In genomic region chr18:77376043-77376732, GRCh38 we compare ENCODE assay signal across 18 cellular contexts.
A peak's percentile ranks its signal among the peaks of the same experiment; 100 is the strongest.
DNase-seq lines count a peak whose midpoint lies in the region; ATAC-seq, FAIRE-seq and TF ChIP-seq lines count a peak whose summit lies in the region.
"Had no signal": no experiment of that assay in that cellular context is flagged by ENCODE, and none has a peak within 500 bp of the region (broad histone marks: within the 10 kb centered on the region; RNA-seq: fewer than 3 reads in every experiment).

No MANE protein-coding gene starts in this region.

- intact Hi-C loops in OCI-LY7 (cut with micrococcal nuclease; ENCODE audit: unreplicated experiment) = no loop called here

- CTCF ChIA-PET in H1 (lab: Charles Lee; ENCODE audit: partially characterized antibody) (interaction anchor here (0.9 kb wide), 1 partner anchor 273 kb away, joined by 3 read pairs; no protein-coding TSS in a partner anchor), OCI-LY7 (lab: Charles Lee; ENCODE audit: unreplicated experiment) (no interaction called here)

- no peak overlapping the region; a peak in 1 of 7 replicates for H3K9ac ChIP-seq in H1 (replicated peaks in 1 of 4; ENCODE audit: extremely low read depth in 1 of 4, low read depth in 3 of 4, low read length in 3 of 4)

- no peak for FAIRE-seq in H1 (lab: Jason Lieb, UNC)
- FAIRE-seq: endothelial cell of umbilical vein, kidney had no signal

- H2BK15ac ChIP-seq in H1 (ENCODE audit: low read length) = no peak overlapping the region

- no peak overlapping the region for H2BK5ac ChIP-seq in H1 (ENCODE audit: low read depth, low read length)

- no peak overlapping the region for H2AFZ ChIP-seq in H1 (ENCODE audit: low read length)
- H2AFZ ChIP-seq in OCI-LY7 (ENCODE audit: low read length) = no peak overlapping the region

- no peak overlapping the region for H2BK120ac ChIP-seq in H1 (replicated peaks; ENCODE audit: low read depth, low read length)

- DNase-seq in DMS153 treated with DMSO at 0.1 percent for 48 hours (lab: John Stamatoyannopoulos, UW; ENCODE audit: unreplicated experiment) (peak; percentile 75), NCI-H128 (lab: John Stamatoyannopoulos, UW; ENCODE audit: unreplicated experiment) (peak; percentile 23), NCI-H69 (lab: John Stamatoyannopoulos, UW) (peak; percentile 69), H1 (ENCODE audit: low read depth in 1 of 2, low spot score in 2 of 2) (no peak), dermis blood vessel endothelial cell (no peak), OCI-LY7 (ENCODE audit: low spot score) (no peak)
- DNase-seq: activated CD4-positive, alpha-beta T cell treated with anti-CD3 and anti-CD28 coated beads for 1 hour; activated naive CD8-positive, alpha-beta T cell treated with anti-CD3 and anti-CD28 coated beads, Interleukin-2, amount 10 ng/mL, durations not matched to agents 7 days and 5 days; kidney; naive thymus-derived CD8-positive, alpha-beta T cell; NCI-H187 treated with DMSO at 0.1 percent for 48 hours; stimulated activated CD4-positive, alpha-beta T cell treated with anti-CD3 and anti-CD28 coated beads, Interleukin-4, amount 100 ng/mL, for 1 hour had no signal

- no peak overlapping the region for H3K56ac ChIP-seq in H1 (replicated peaks; ENCODE audit: insufficient read length, low read depth, low read length)

- TF ChIP-seq EP300 in H1 (IDR thresholded peaks at IDR 0.05; ENCODE audit: borderline replicate concordance in 1 of 2, low read depth in 2 of 2, low read length in 2 of 2) = no peak

- H3K23ac ChIP-seq in H1 (ENCODE audit: insufficient read length) = no peak overlapping the region

- H3K23me2 ChIP-seq in H1 (ENCODE audit: low read depth, low read length) = no peaks in the 10 kb centered on the region

- no peak overlapping the region for H3K18ac ChIP-seq in H1 (ENCODE audit: extremely low read depth, low read length)

- 92% methylated on average over 29 of the region's 29 CpGs; no CpG with 5 or more reads in 1 of the 2 experiments for WGBS in H1 (ENCODE audit: extremely low coverage in 1 of 2, insufficient coverage in 1 of 2, insufficient read length in 1 of 2, insufficient replicate concordance in 2 of 2, low coverage in 1 of 2, low lambda C conversion rate in 2 of 2, missing lambda C conversion rate in 1 of 2), 2 experiments

- H4K20me1 ChIP-seq in H1 (replicated peaks in 1 of 2; ENCODE audit: control insufficient read depth in 1 of 2, insufficient read depth in 2 of 2, low read length in 2 of 2) (peaks cover 0 to 2% of the 10 kb centered on the region in 2 experiments), OCI-LY7 (ENCODE audit: insufficient read depth, low read length) (no peaks in the 10 kb centered on the region)

- H3K4me1 ChIP-seq in H1 (replicated peaks in 1 of 4; ENCODE audit: control insufficient read depth in 3 of 4, insufficient read depth in 4 of 4, low read length in 3 of 4) (peaks cover 0 to 6% (median 0%) of the 10 kb centered on the region in 4 experiments; a peak in 1 of 7 replicates), OCI-LY7 (ENCODE audit: insufficient read depth, low read length, poor library complexity, severe bottlenecking) (no peaks in the 10 kb centered on the region)
- H3K4me1 ChIP-seq: SJSA1 had no signal

- H3K4me3 ChIP-seq in H1 (ENCODE audit: extremely low read depth in 1 of 4, insufficient read depth in 2 of 4, low read depth in 3 of 4, low read length in 4 of 4) (no peak overlapping the region), OCI-LY7 (ENCODE audit: low read depth, low read length, poor library complexity, severe bottlenecking) (no peak overlapping the region)
- H3K4me3 ChIP-seq: coronary artery, SJSA1, skin epidermis had no signal

- H3K4me2 ChIP-seq in H1 (ENCODE audit: insufficient read depth in 1 of 2, low read depth in 2 of 2, low read length in 2 of 2) = no peak overlapping the region
- no peak overlapping the region for H3K4me2 ChIP-seq in OCI-LY7 (ENCODE audit: low read length)

- H3K79me2 ChIP-seq in H1 (ENCODE audit: control insufficient read depth in 1 of 2, insufficient read depth in 2 of 2, low read length in 2 of 2) (no peaks in the 10 kb centered on the region), OCI-LY7 (ENCODE audit: insufficient read depth, low read depth, low read length) (no peaks in the 10 kb centered on the region)

- POLR2A ChIA-PET in H1 (lab: Charles Lee; ENCODE audit: partially characterized antibody) (no interaction called here), OCI-LY7 (lab: Charles Lee) (no interaction called here)

- no TSS peak for BruUV-seq in OCI-LY7 (replicated peaks; lab: Mats Ljungman, UMichigan)

- no peak overlapping the region for H3K4ac ChIP-seq in H1 (replicated peaks; ENCODE audit: insufficient read length, low read depth, low read length)

- peak overlapping the region; percentile 58; the same call in 1 of the 2 replicates for H4K8ac ChIP-seq in H1 (ENCODE audit: extremely low read depth, insufficient read depth, low read length)

- H3K27ac ChIP-seq in H1 (ENCODE audit: low read depth, low read length) (no peak overlapping the region), OCI-LY7 (ENCODE audit: low read depth, low read length, poor library complexity, severe bottlenecking) (no peak overlapping the region)
- H3K27ac ChIP-seq: coronary artery, SJSA1, skin epidermis had no signal

- H3K9me3 ChIP-seq in H1 (ENCODE audit: insufficient read depth in 2 of 2, low read depth in 1 of 2, low read length in 1 of 2) (no peaks in the 10 kb centered on the region), OCI-LY7 (ENCODE audit: low read length) (no peaks in the 10 kb centered on the region)
- H3K9me3 ChIP-seq: SJSA1 had no signal

- H2AK5ac ChIP-seq in H1 (ENCODE audit: low read depth, low read length) = no peak overlapping the region

- H4K5ac ChIP-seq in H1 (ENCODE audit: insufficient read length, low read depth, low read length) = no peak overlapping the region

- no peak for TF ChIP-seq POLR2A in H1 (IDR thresholded peaks at IDR 0.05; ENCODE audit: control extremely low read depth in 1 of 2, low read depth in 2 of 2, low read length in 2 of 2)

- no peak overlapping the region for H4K91ac ChIP-seq in H1 (replicated peaks; ENCODE audit: insufficient read length, low read length)

- no peak for TF ChIP-seq CTCF in H1 (IDR thresholded peaks at IDR 0.05; ENCODE audit: control extremely low read depth in 1 of 3, insufficient read depth in 1 of 3, low read depth in 1 of 3, low read length in 3 of 3)
- no peak for TF ChIP-seq CTCF in OCI-LY7 (conservative IDR thresholded peaks at IDR 0.05; ENCODE audit: low read length)

- H3K79me1 ChIP-seq in H1 (ENCODE audit: low read depth, low read length) = no peaks in the 10 kb centered on the region

- H3K9me2 ChIP-seq in OCI-LY7 (ENCODE audit: insufficient read depth, low read length) = no peaks in the 10 kb centered on the region

- TF ChIP-seq RAD21 in H1 (IDR thresholded peaks at IDR 0.05 in 1 of 2, conservative IDR thresholded peaks at IDR 0.05 in 1 of 2; ENCODE audit: low read depth in 2 of 2, low read length in 2 of 2) = no peak

- no peak overlapping the region for H3K14ac ChIP-seq in H1 (ENCODE audit: insufficient read length)

- no peaks in the 10 kb centered on the region for H3K36me3 ChIP-seq in H1 (ENCODE audit: control insufficient read depth in 2 of 4, insufficient read depth in 4 of 4, low read length in 3 of 4)
- H3K36me3 ChIP-seq in OCI-LY7 (ENCODE audit: insufficient read depth, low read length) = no peaks in the 10 kb centered on the region
- H3K36me3 ChIP-seq: SJSA1 had no signal

- no peak overlapping the region for H2BK12ac ChIP-seq in H1 (ENCODE audit: low read depth, low read length)

- H3K27me3 ChIP-seq in H1 (replicated peaks in 1 of 4; ENCODE audit: control insufficient read depth in 3 of 4, extremely low read depth in 1 of 4, insufficient read depth in 3 of 4, low read length in 3 of 4) = no peaks in the 10 kb centered on the region
- H3K27me3 ChIP-seq: SJSA1 had no signal

- H2BK20ac ChIP-seq in H1 (ENCODE audit: low read length) = no peak overlapping the region

- ATAC-seq in HG03025 (IDR thresholded peaks at IDR 0.05; ENCODE audit: low FRiP score, unreplicated experiment) (no peak), HG03175 (IDR thresholded peaks at IDR 0.05; ENCODE audit: unreplicated experiment) (no peak)
- ATAC-seq: naive thymus-derived CD8-positive, alpha-beta T cell had no signal

TF ChIP-seq in H1, 55 proteins besides CTCF, POLR2A, EP300 and RAD21:
- TF ChIP-seq JUND (IDR thresholded peaks at IDR 0.05; ENCODE audit: low read length) = no peak
- no peak for TF ChIP-seq CBX5 (IDR thresholded peaks at IDR 0.05; ENCODE audit: low read depth, low read length)
- no peak for TF ChIP-seq KDM4A (IDR thresholded peaks at IDR 0.05; ENCODE audit: low read depth, low read length, severe bottlenecking)
- TF ChIP-seq SAP30 (IDR thresholded peaks at IDR 0.05; ENCODE audit: insufficient read depth, insufficient replicate concordance, low read length) = no peak
- TF ChIP-seq SRF (IDR thresholded peaks at IDR 0.05; ENCODE audit: low read depth, low read length) = no peak
TF ChIP-seq in H1: peak in this region for 0.

Comparison
In these comparisons a context has a peak if more than half of its experiments do, and no peak if none do; other contexts are left out.
1. DNase-seq: peak in DMS153 treated with DMSO at 0.1 percent for 48 hours (single experiment), NCI-H128 (single experiment) and NCI-H69 (single experiment); none in H1 (0 of 2), dermis blood vessel endothelial cell (single experiment) and OCI-LY7 (single experiment).